8 cellular contexts compared by ENCODE assay signal in genomic region chr4:88007304-88008132, GRCh38. TPM values are rescaled to one million over a fixed set of nuclear protein-coding genes. Genes with fewer than 3 reads are reported as not detected.
DNase-seq lines count a peak whose midpoint lies in the region; ATAC-seq and TF ChIP-seq lines count a peak whose summit lies in the region.

Gene PKD2 (plus strand): TSS chr4:88007635. CDS start chr4:88007734, 99 bp downstream.

- ATAC-seq in GM21717 (IDR thresholded peaks at IDR 0.05; ENCODE audit: unreplicated experiment) (peak; percentile 89), Right ventricle myocardium inferior (peak; percentile 97)

- H3K4me3 Mint-ChIP-seq in activated naive CD8-positive, alpha-beta T cell treated with anti-CD3 and anti-CD28 coated beads for 36 hours = peak within 1 kb of the TSS; percentile 87

- H3K4me3 ChIP-seq in parathyroid adenoma (ENCODE audit: low read depth, low read length) (peak within 1 kb of the TSS; percentile 62), tibial artery (peak within 1 kb of the TSS; percentile 95 to 100)

- H3K36me3 ChIP-seq in parathyroid adenoma (ENCODE audit: control insufficient read depth, insufficient read depth, low read length) (no peaks in the 10 kb centered on the region), tibial artery (no peaks in the 10 kb centered on the region)

- TF ChIP-seq CTCF in parathyroid adenoma (IDR thresholded peaks at IDR 0.05) = no peak
- peak in 1 of 2 experiments; percentile 9 for TF ChIP-seq CTCF in tibial artery (IDR thresholded peaks at IDR 0.05)

- peaks cover 23% of the 10 kb centered on the region for H3K4me1 Mint-ChIP-seq in activated naive CD8-positive, alpha-beta T cell treated with anti-CD3 and anti-CD28 coated beads for 36 hours

- H3K27me3 ChIP-seq in parathyroid adenoma (ENCODE audit: control insufficient read depth, insufficient read depth, low read length) = no peaks in the 10 kb centered on the region
- H3K27me3 ChIP-seq in tibial artery = no peaks in the 10 kb centered on the region

- peak within 1 kb of the TSS; percentile 75 for H2AFZ ChIP-seq in parathyroid adenoma

- H3K27ac ChIP-seq in parathyroid adenoma (no peak within 1 kb of the TSS), tibial artery (peak within 1 kb of the TSS; percentile 96 to 99)

- H3K4me1 ChIP-seq in parathyroid adenoma (peaks cover 4% of the 10 kb centered on the region), tibial artery (peaks cover 0 to 73% (median 45%) of the 10 kb centered on the region in 4 donors)

- intact Hi-C loops in Right ventricle myocardium inferior (cut with DNase I) = no loop called here
- intact Hi-C loops in tibial artery (cut with DNase I; ENCODE audit: low total_unique reads) = no loop called here

- peak within 1 kb of the TSS; percentile 59 for H3K27ac Mint-ChIP-seq in activated naive CD8-positive, alpha-beta T cell treated with anti-CD3 and anti-CD28 coated beads for 36 hours

- DNase-seq in ELF-1 (ENCODE audit: low read depth, low spot score) (peak; percentile 49), KBM-7 (peak; percentile 60), SKM-1 treated with dmso at 0.1 percent for 144 hours (lab: John Stamatoyannopoulos, UW; ENCODE audit: unreplicated experiment) (peak; percentile 60), Right ventricle myocardium inferior (ENCODE audit: missing footprints) (peak; percentile 93), tibial artery (peak; percentile 83 to 95)
- DNase-seq in activated naive CD8-positive, alpha-beta T cell treated with anti-CD3 and anti-CD28 coated beads for 36 hours = peak; percentile 85

- no peak within 1 kb of the TSS for H3K9ac ChIP-seq in parathyroid adenoma

- peaks cover 2% of the 10 kb centered on the region for H3K36me3 Mint-ChIP-seq in activated naive CD8-positive, alpha-beta T cell treated with anti-CD3 and anti-CD28 coated beads for 36 hours

- H3K4me2 ChIP-seq in parathyroid adenoma (ENCODE audit: low read length) = peak within 1 kb of the TSS; percentile 64

- in situ Hi-C loops in KBM-7 (cut with MboI; ENCODE audit: low pct_unique_long_range_greater_than_20kb, low sequenced_read_pairs) = no loop called here

- peaks cover 12% of the 10 kb centered on the region for H3K79me2 ChIP-seq in parathyroid adenoma

- H3K9me3 ChIP-seq in parathyroid adenoma (ENCODE audit: control insufficient read depth, low read length) (no peaks in the 10 kb centered on the region), tibial artery (no peaks in the 10 kb centered on the region)

- peaks cover 14% of the 10 kb centered on the region for H3K27me3 Mint-ChIP-seq in activated naive CD8-positive, alpha-beta T cell treated with anti-CD3 and anti-CD28 coated beads for 36 hours

- no peaks in the 10 kb centered on the region for H3K9me3 Mint-ChIP-seq in activated naive CD8-positive, alpha-beta T cell treated with anti-CD3 and anti-CD28 coated beads for 36 hours

RNA-seq across cellular contexts. Expression of gene PKD2, which starts in this region (rescaled TPM):
- 1 to 10 TPM; 4.4 to 5.2 TPM for total RNA-seq in activated naive CD8-positive, alpha-beta T cell treated with anti-CD3 and anti-CD28 coated beads for 36 hours
- 12.3 TPM for total RNA-seq in Right ventricle myocardium inferior
